Comparison of ENCODE assay signal across 8 cellular contexts in genomic region chr1:41483960-41484844, GRCh38. TPM values are rescaled to one million over a fixed set of nuclear protein-coding genes. Genes with fewer than 3 reads are reported as not detected.
DNase-seq lines count a peak whose midpoint lies in the region; ATAC-seq and TF ChIP-seq lines count a peak whose summit lies in the region.

Gene EDN2 (minus strand): TSS chr1:41484683. CDS start chr1:41484601, 82 bp downstream.

- no peak for TF ChIP-seq POLR2A in gastrocnemius medialis (IDR thresholded peaks at IDR 0.05)

- TF ChIP-seq CTCF in fibroblast of the aortic adventitia (IDR thresholded peaks at IDR 0.05; ENCODE audit: insufficient read depth, low read length) (peak; percentile 2), gastrocnemius medialis (IDR thresholded peaks at IDR 0.05 in 4 of 5, conservative IDR thresholded peaks at IDR 0.05 in 1 of 5) (peak in 2 of 5 experiments; percentile 29 to 42)

- H3K4me3 ChIP-seq in H7 (ENCODE audit: insufficient read depth, low read depth, low read length) (no peak within 1 kb of the TSS), fibroblast of the aortic adventitia (ENCODE audit: low read depth, low read length) (no peak within 1 kb of the TSS), gastrocnemius medialis (no peak within 1 kb of the TSS)

- in situ Hi-C loops in gastrocnemius medialis (cut with MboI; ENCODE audit: low sequenced_read_pairs in 4 of 4) = no loop called here

- ATAC-seq in gastrocnemius medialis (peak; percentile 33 to 44), HG02938 (IDR thresholded peaks at IDR 0.05; ENCODE audit: unreplicated experiment) (no peak), GM21717 (IDR thresholded peaks at IDR 0.05; ENCODE audit: unreplicated experiment) (no peak), HG03442 (IDR thresholded peaks at IDR 0.05; ENCODE audit: unreplicated experiment) (no peak), GM18873 (IDR thresholded peaks at IDR 0.05; ENCODE audit: low FRiP score, unreplicated experiment) (no peak)

- DNase-seq in H7 (peak; percentile 92), NCI-H446 treated with DMSO at 0.1 percent for 48 hours (lab: John Stamatoyannopoulos, UW) (peak; percentile 86), fibroblast of the aortic adventitia (ENCODE audit: low read depth) (no peak), gastrocnemius medialis (peak; percentile 47 to 55)

- peaks cover 31 to 46% of the 10 kb centered on the region in 2 donors for H3K4me1 ChIP-seq in gastrocnemius medialis

- no peaks in the 10 kb centered on the region for H3K36me3 ChIP-seq in H7 (replicated peaks; ENCODE audit: control insufficient read depth, insufficient read depth, low read length)
- H3K36me3 ChIP-seq in gastrocnemius medialis = no peaks in the 10 kb centered on the region

- H3K27me3 ChIP-seq in H7 (ENCODE audit: control insufficient read depth, insufficient read depth, low read length) = no peaks in the 10 kb centered on the region; the same call in 1 of the 2 replicates
- H3K27me3 ChIP-seq in gastrocnemius medialis = no peaks in the 10 kb centered on the region

- no peaks in the 10 kb centered on the region for H3K9me3 ChIP-seq in gastrocnemius medialis

- intact Hi-C loops in gastrocnemius medialis (cut with DNase I; ENCODE audit: low total_unique reads) = no loop called here

- H3K27ac ChIP-seq in gastrocnemius medialis = no peak within 1 kb of the TSS

RNA-seq across cellular contexts. Expression of gene EDN2, which starts in this region (rescaled TPM):
- total RNA-seq in H7 (2014; rRNA removed; shearing (Covaris generic)) = 0.55 and 0.81 TPM in 2 replicates
- total RNA-seq in fibroblast of the aortic adventitia (ENCODE audit: low replicate concordance) = not detected in 2 replicates
- total RNA-seq in gastrocnemius medialis = not detected

Comparison
In these comparisons a context has a peak if more than half of its experiments do, and no peak if none do; other contexts are left out.
1. Peak in DNase-seq in H7; RNA of the gene not detected or under 1 TPM.
2. Peak in DNase-seq and ATAC-seq in gastrocnemius medialis; RNA of the gene not detected or under 1 TPM.